Comparison of ENCODE assay signal across 1 cellular context in genomic region chr6:21263531-21264287, GRCh38.
A peak's percentile ranks its signal among the peaks of the same experiment; 100 is the strongest.
TF ChIP-seq lines count a peak whose summit lies in the region.

No MANE protein-coding gene starts in this region.

TF ChIP-seq in K562, 482 proteins besides CTCF, POLR2A, EP300 and RAD21 (continued from another document):
- TF ChIP-seq ETV6 (IDR thresholded peaks at IDR 0.05; ENCODE audit: borderline replicate concordance in 1 of 2, low read depth in 2 of 2, low read length in 1 of 2), result no peak
- TF ChIP-seq ETV6 (CRISPR knock-in tag; IDR thresholded peaks at IDR 0.05; ENCODE audit: borderline replicate concordance), result no peak
- TF ChIP-seq MAFG (tag; conservative IDR thresholded peaks at IDR 0.05), result peak; percentile 70
- TF ChIP-seq, protein P1, sequence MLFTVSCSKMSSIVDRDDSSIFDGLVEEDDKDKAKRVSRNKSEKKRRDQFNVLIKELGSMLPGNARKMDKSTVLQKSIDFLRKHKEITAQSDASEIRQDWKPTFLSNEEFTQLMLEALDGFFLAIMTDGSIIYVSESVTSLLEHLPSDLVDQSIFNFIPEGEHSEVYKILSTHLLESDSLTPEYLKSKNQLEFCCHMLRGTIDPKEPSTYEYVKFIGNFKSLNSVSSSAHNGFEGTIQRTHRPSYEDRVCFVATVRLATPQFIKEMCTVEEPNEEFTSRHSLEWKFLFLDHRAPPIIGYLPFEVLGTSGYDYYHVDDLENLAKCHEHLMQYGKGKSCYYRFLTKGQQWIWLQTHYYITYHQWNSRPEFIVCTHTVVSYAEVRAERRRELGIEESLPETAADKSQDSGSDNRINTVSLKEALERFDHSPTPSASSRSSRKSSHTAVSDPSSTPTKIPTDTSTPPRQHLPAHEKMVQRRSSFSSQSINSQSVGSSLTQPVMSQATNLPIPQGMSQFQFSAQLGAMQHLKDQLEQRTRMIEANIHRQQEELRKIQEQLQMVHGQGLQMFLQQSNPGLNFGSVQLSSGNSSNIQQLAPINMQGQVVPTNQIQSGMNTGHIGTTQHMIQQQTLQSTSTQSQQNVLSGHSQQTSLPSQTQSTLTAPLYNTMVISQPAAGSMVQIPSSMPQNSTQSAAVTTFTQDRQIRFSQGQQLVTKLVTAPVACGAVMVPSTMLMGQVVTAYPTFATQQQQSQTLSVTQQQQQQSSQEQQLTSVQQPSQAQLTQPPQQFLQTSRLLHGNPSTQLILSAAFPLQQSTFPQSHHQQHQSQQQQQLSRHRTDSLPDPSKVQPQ (CRISPR knock-in tag; IDR thresholded peaks at IDR 0.05; ENCODE audit: borderline replicate concordance), result no peak
- peak; percentile 17; the same call in 1 of the 2 replicates for TF ChIP-seq ZNF197 (CRISPR knock-in tag; IDR thresholded peaks at IDR 0.05; ENCODE audit: low read depth)
- TF ChIP-seq LEF1 (IDR thresholded peaks at IDR 0.05), result no peak; the same call in 1 of the 2 replicates
- peak; percentile 69; the same call in 1 of the 2 replicates for TF ChIP-seq L3MBTL2 (IDR thresholded peaks at IDR 0.05)
- no peak for TF ChIP-seq ILF3 (IDR thresholded peaks at IDR 0.05; ENCODE audit: borderline replicate concordance)
- TF ChIP-seq, protein P2, sequence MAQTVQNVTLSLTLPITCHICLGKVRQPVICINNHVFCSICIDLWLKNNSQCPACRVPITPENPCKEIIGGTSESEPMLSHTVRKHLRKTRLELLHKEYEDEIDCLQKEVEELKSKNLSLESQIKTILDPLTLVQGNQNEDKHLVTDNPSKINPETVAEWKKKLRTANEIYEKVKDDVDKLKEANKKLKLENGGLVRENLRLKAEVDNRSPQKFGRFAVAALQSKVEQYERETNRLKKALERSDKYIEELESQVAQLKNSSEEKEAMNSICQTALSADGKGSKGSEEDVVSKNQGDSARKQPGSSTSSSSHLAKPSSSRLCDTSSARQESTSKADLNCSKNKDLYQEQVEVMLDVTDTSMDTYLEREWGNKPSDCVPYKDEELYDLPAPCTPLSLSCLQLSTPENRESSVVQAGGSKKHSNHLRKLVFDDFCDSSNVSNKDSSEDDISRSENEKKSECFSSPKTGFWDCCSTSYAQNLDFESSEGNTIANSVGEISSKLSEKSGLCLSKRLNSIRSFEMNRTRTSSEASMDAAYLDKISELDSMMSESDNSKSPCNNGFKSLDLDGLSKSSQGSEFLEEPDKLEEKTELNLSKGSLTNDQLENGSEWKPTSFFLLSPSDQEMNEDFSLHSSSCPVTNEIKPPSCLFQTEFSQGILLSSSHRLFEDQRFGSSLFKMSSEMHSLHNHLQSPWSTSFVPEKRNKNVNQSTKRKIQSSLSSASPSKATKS (CRISPR knock-in tag; IDR thresholded peaks at IDR 0.05), result no peak
- TF ChIP-seq, protein P3, sequence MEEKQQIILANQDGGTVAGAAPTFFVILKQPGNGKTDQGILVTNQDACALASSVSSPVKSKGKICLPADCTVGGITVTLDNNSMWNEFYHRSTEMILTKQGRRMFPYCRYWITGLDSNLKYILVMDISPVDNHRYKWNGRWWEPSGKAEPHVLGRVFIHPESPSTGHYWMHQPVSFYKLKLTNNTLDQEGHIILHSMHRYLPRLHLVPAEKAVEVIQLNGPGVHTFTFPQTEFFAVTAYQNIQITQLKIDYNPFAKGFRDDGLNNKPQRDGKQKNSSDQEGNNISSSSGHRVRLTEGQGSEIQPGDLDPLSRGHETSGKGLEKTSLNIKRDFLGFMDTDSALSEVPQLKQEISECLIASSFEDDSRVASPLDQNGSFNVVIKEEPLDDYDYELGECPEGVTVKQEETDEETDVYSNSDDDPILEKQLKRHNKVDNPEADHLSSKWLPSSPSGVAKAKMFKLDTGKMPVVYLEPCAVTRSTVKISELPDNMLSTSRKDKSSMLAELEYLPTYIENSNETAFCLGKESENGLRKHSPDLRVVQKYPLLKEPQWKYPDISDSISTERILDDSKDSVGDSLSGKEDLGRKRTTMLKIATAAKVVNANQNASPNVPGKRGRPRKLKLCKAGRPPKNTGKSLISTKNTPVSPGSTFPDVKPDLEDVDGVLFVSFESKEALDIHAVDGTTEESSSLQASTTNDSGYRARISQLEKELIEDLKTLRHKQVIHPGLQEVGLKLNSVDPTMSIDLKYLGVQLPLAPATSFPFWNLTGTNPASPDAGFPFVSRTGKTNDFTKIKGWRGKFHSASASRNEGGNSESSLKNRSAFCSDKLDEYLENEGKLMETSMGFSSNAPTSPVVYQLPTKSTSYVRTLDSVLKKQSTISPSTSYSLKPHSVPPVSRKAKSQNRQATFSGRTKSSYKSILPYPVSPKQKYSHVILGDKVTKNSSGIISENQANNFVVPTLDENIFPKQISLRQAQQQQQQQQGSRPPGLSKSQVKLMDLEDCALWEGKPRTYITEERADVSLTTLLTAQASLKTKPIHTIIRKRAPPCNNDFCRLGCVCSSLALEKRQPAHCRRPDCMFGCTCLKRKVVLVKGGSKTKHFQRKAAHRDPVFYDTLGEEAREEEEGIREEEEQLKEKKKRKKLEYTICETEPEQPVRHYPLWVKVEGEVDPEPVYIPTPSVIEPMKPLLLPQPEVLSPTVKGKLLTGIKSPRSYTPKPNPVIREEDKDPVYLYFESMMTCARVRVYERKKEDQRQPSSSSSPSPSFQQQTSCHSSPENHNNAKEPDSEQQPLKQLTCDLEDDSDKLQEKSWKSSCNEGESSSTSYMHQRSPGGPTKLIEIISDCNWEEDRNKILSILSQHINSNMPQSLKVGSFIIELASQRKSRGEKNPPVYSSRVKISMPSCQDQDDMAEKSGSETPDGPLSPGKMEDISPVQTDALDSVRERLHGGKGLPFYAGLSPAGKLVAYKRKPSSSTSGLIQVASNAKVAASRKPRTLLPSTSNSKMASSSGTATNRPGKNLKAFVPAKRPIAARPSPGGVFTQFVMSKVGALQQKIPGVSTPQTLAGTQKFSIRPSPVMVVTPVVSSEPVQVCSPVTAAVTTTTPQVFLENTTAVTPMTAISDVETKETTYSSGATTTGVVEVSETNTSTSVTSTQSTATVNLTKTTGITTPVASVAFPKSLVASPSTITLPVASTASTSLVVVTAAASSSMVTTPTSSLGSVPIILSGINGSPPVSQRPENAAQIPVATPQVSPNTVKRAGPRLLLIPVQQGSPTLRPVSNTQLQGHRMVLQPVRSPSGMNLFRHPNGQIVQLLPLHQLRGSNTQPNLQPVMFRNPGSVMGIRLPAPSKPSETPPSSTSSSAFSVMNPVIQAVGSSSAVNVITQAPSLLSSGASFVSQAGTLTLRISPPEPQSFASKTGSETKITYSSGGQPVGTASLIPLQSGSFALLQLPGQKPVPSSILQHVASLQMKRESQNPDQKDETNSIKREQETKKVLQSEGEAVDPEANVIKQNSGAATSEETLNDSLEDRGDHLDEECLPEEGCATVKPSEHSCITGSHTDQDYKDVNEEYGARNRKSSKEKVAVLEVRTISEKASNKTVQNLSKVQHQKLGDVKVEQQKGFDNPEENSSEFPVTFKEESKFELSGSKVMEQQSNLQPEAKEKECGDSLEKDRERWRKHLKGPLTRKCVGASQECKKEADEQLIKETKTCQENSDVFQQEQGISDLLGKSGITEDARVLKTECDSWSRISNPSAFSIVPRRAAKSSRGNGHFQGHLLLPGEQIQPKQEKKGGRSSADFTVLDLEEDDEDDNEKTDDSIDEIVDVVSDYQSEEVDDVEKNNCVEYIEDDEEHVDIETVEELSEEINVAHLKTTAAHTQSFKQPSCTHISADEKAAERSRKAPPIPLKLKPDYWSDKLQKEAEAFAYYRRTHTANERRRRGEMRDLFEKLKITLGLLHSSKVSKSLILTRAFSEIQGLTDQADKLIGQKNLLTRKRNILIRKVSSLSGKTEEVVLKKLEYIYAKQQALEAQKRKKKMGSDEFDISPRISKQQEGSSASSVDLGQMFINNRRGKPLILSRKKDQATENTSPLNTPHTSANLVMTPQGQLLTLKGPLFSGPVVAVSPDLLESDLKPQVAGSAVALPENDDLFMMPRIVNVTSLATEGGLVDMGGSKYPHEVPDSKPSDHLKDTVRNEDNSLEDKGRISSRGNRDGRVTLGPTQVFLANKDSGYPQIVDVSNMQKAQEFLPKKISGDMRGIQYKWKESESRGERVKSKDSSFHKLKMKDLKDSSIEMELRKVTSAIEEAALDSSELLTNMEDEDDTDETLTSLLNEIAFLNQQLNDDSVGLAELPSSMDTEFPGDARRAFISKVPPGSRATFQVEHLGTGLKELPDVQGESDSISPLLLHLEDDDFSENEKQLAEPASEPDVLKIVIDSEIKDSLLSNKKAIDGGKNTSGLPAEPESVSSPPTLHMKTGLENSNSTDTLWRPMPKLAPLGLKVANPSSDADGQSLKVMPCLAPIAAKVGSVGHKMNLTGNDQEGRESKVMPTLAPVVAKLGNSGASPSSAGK (IDR thresholded peaks at IDR 0.05), result peak; percentile 67
- TF ChIP-seq FOXJ2 (tag; IDR thresholded peaks at IDR 0.05), result no peak
- 0 out of 4 replicates have a peak, but pooled peaks of 1 of the 2 experiments have one; percentile 22 for TF ChIP-seq NRF1 (conservative IDR thresholded peaks at IDR 0.05 in 1 of 2, IDR thresholded peaks at IDR 0.05 in 1 of 2)
- TF ChIP-seq BACH1 (tag; IDR thresholded peaks at IDR 0.05), result peak; percentile 40; the same call in 1 of the 2 replicates
- no peak for TF ChIP-seq NFYB (IDR thresholded peaks at IDR 0.05; ENCODE audit: extremely low read depth, insufficient read length)
- TF ChIP-seq, protein P4, sequence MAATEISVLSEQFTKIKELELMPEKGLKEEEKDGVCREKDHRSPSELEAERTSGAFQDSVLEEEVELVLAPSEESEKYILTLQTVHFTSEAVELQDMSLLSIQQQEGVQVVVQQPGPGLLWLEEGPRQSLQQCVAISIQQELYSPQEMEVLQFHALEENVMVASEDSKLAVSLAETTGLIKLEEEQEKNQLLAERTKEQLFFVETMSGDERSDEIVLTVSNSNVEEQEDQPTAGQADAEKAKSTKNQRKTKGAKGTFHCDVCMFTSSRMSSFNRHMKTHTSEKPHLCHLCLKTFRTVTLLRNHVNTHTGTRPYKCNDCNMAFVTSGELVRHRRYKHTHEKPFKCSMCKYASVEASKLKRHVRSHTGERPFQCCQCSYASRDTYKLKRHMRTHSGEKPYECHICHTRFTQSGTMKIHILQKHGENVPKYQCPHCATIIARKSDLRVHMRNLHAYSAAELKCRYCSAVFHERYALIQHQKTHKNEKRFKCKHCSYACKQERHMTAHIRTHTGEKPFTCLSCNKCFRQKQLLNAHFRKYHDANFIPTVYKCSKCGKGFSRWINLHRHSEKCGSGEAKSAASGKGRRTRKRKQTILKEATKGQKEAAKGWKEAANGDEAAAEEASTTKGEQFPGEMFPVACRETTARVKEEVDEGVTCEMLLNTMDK (IDR thresholded peaks at IDR 0.05; ENCODE audit: borderline replicate concordance, insufficient read depth, low read depth, low read length, poor library complexity, severe bottlenecking), result no peak
- TF ChIP-seq, protein P5, sequence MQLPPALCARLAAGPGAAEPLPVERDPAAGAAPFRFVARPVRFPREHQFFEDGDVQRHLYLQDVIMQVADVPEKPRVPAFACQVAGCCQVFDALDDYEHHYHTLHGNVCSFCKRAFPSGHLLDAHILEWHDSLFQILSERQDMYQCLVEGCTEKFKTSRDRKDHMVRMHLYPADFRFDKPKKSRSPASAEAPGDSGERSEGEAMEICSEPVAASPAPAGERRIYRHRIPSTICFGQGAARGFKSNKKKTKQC (CRISPR knock-in tag; IDR thresholded peaks at IDR 0.05), result 0 out of 2 replicates have a peak, but pooled peaks have one; percentile 61
- no peak for TF ChIP-seq LCOR (CRISPR knock-in tag; IDR thresholded peaks at IDR 0.05)
- no peak for TF ChIP-seq ARHGAP35 (IDR thresholded peaks at IDR 0.05; ENCODE audit: partially characterized antibody)
- TF ChIP-seq ZFP36 (IDR thresholded peaks at IDR 0.05; ENCODE audit: low read depth, low read length, partially characterized antibody), result no peak
- TF ChIP-seq ZNF766 (CRISPR knock-in tag; conservative IDR thresholded peaks at IDR 0.05), result peak; percentile 51; the same call in 1 of the 2 replicates
- no peak for TF ChIP-seq ZNF780A (CRISPR knock-in tag; IDR thresholded peaks at IDR 0.05)
- peak; percentile 62; the same call in 1 of the 2 replicates for TF ChIP-seq ZNF316 (IDR thresholded peaks at IDR 0.05)
- peak; percentile 79 for TF ChIP-seq ZBTB17 (CRISPR knock-in tag; IDR thresholded peaks at IDR 0.05)
- TF ChIP-seq SRSF7 (optimal IDR thresholded peaks at IDR 0.05; ENCODE audit: low read depth, low read length), result no peak
- TF ChIP-seq RCOR1 (IDR thresholded peaks at IDR 0.05; ENCODE audit: borderline replicate concordance in 1 of 2, low read depth in 2 of 2, low read length in 2 of 2), result peak in 1 of 2 experiments; percentile 73; a peak in 1 of 4 replicates
- no peak for TF ChIP-seq PHF8 (IDR thresholded peaks at IDR 0.05; ENCODE audit: borderline replicate concordance, low read length)
- TF ChIP-seq KDM1A (IDR thresholded peaks at IDR 0.05), result no peak
- TF ChIP-seq TFAP4 (CRISPR knock-in tag; IDR thresholded peaks at IDR 0.05; ENCODE audit: borderline replicate concordance), result peak; percentile 15; the same call in 1 of the 2 replicates
- TF ChIP-seq FOXA3 (CRISPR knock-in tag; conservative IDR thresholded peaks at IDR 0.05 in 1 of 2, IDR thresholded peaks at IDR 0.05 in 1 of 2), result 0 out of 4 replicates have a peak, but pooled peaks of 1 of the 2 experiments have one; percentile 75
